ENCODE assay signal across 8 cellular contexts in the genomic region with DNA sequence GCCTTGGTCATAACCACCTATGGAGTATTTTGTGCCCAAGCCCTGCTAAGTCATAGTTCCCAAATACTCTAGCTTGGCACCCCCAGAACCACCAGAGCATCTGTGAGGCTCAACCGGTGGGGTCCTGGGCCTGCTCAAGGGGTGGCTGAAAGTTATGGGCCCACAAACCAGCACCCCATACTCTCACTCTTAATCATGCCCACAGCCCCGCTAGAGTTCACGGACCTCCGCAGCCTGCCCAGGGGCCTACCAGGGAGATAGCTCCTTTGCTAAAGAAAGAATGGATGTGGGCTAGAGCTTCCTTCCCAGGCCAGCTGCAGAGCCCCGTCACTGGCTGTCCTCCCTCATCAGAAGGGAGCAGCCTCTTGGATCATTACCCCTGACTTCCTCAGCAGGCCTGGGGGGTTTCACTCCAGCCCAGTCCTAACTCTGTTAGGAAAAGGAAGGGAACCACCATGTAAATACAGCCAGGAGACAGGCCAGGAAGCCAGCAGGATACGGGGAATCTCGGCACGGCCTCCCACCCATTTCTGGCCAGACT. TPM values are rescaled to one million over a fixed set of nuclear protein-coding genes. Genes with fewer than 3 reads are reported as not detected.
DNase-seq lines count a peak whose midpoint lies in the region.
"Had no signal": no experiment of that assay in that cellular context is flagged by ENCODE, and none has a peak within 500 bp of the region (broad histone marks: within the 10 kb centered on the region; RNA-seq: fewer than 3 reads in every experiment).

No MANE protein-coding gene starts in this region.

- no peaks in the 10 kb centered on the region for H3K27me3 Mint-ChIP-seq in IgD-negative memory B cell
- H3K27me3 Mint-ChIP-seq in activated naive CD8-positive, alpha-beta T cell, result no peaks in the 10 kb centered on the region
- peaks cover 0 to 7% (median 5%) of the 10 kb centered on the region in 3 donors for H3K27me3 Mint-ChIP-seq in immature natural killer cell (ENCODE audit: low read depth in 3 of 3)

- no peaks in the 10 kb centered on the region for H3K36me3 Mint-ChIP-seq in IgD-negative memory B cell
- no peaks in the 10 kb centered on the region for H3K36me3 Mint-ChIP-seq in activated naive CD8-positive, alpha-beta T cell
- no peaks in the 10 kb centered on the region for H3K36me3 Mint-ChIP-seq in immature natural killer cell

- DNase-seq in immature natural killer cell (no peak), substantia nigra (lab: John Stamatoyannopoulos, UW) (peak in 1 of 49 donors; percentile 56), NCI-H187 treated with DMSO at 0.1 percent for 48 hours (lab: John Stamatoyannopoulos, UW) (no peak), Ammon's horn (ENCODE audit: low spot score) (no peak), NCI-H2227 treated with DMSO at 0.1 percent for 48 hours (lab: John Stamatoyannopoulos, UW) (no peak)
- DNase-seq: NCI-H2171 had no signal

- H3K27ac ChIP-seq in substantia nigra (ENCODE audit: low read depth, low read length, poor library complexity, severe bottlenecking), result peak overlapping the region; percentile 92

- H3K4me1 Mint-ChIP-seq in IgD-negative memory B cell, result peaks cover 31 to 47% (median 43%) of the 10 kb centered on the region in 3 donors
- H3K4me1 Mint-ChIP-seq in activated naive CD8-positive, alpha-beta T cell (ENCODE audit: low read depth), result peaks cover 66% of the 10 kb centered on the region
- peaks cover 72 to 80% of the 10 kb centered on the region in 2 donors for H3K4me1 Mint-ChIP-seq in immature natural killer cell

- no peaks in the 10 kb centered on the region for H3K9me3 Mint-ChIP-seq in IgD-negative memory B cell
- H3K9me3 Mint-ChIP-seq in activated naive CD8-positive, alpha-beta T cell (ENCODE audit: low read depth), result no peaks in the 10 kb centered on the region
- no peaks in the 10 kb centered on the region for H3K9me3 Mint-ChIP-seq in immature natural killer cell

- H3K27ac Mint-ChIP-seq in IgD-negative memory B cell (peak overlapping the region; percentile 84 to 93 (median 86)), immature natural killer cell (peak overlapping the region; percentile 81 to 94 (median 90))
- peak overlapping the region; percentile 92 for H3K27ac Mint-ChIP-seq in activated naive CD8-positive, alpha-beta T cell

- H3K4me3 Mint-ChIP-seq in IgD-negative memory B cell, result peak overlapping the region; percentile 87 to 98 (median 92)
- peak overlapping the region; percentile 97 for H3K4me3 Mint-ChIP-seq in activated naive CD8-positive, alpha-beta T cell
- peak overlapping the region; percentile 87 to 93 (median 88) for H3K4me3 Mint-ChIP-seq in immature natural killer cell

RNA-seq across cellular contexts. Expression of a gene that starts 1.4 kb away (rescaled TPM):
- polyA plus RNA-seq in IgD-negative memory B cell (8.6 TPM), immature natural killer cell (1 to 10 TPM; 2.3 to 8.9 (median 5.1) TPM)

RNA-seq across cellular contexts. Expression of a gene that starts 4.8 kb away (rescaled TPM):
- polyA plus RNA-seq in IgD-negative memory B cell, result not detected
- polyA plus RNA-seq in immature natural killer cell, result under 1 TPM in 1 of 3 donors, not detected in 2; 0.18 TPM

RNA-seq across cellular contexts. Expression of a gene that starts 19.6 kb away (rescaled TPM):
- 29.4 TPM for polyA plus RNA-seq in IgD-negative memory B cell
- 10 to 100 TPM; 41.6 to 50.5 (median 47.0) TPM for polyA plus RNA-seq in immature natural killer cell

RNA-seq across cellular contexts. Expression of a gene that starts 21.2 kb away (rescaled TPM):
- polyA plus RNA-seq in IgD-negative memory B cell, result 11.7 TPM
- 10 to 100 TPM; 31.6 to 36.7 (median 34.0) TPM for polyA plus RNA-seq in immature natural killer cell

RNA-seq across cellular contexts. Expression of a gene that starts 34.6 kb away (rescaled TPM):
- polyA plus RNA-seq in IgD-negative memory B cell, result not detected
- polyA plus RNA-seq in immature natural killer cell, result 1 to 10 TPM in 1 of 3 donors, under 1 TPM in 2; 0.12 to 1.3 (median 0.38) TPM
